ENCODE assay signal across 8 cellular contexts in the genomic region with DNA sequence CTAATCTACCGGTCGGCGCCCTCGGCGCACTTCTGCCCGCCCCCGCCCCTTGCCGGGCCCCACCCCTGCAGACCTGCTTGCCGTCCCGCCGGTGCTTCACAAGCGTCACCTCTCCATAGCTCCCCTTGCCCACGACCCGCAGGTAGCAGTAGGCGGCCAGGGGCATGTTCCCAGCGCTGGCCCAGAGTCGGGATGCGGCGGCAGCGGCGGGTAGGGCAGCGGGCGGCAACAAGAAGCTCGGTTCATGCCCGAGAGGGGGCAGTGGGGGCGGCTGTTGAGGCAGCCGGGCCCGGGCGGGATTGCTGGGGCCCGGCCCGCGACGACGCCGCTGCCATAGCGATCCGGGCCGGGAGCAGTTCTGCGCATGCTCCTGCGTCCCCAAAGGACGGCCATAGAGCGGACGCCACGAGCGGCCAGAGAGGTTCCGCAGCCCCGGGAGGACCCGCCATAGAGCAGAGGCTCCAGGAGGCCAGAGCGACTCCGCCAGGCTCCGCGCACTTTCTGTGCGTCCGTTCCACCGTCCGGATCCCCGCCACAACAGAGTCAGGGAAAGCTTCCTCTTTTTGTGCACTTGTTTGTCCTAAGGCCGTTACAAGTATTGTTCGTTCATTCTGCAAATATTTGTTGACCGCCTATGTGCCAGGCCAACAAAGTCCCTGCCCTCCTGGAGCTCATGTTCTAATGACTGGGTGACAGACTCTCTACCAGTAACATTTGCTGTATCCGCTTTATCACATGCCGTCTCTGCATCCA. TPM values are rescaled to one million over a fixed set of nuclear protein-coding genes. Genes with fewer than 3 reads are reported as not detected.
DNase-seq lines count a peak whose midpoint lies in the region; ATAC-seq, FAIRE-seq and TF ChIP-seq lines count a peak whose summit lies in the region.

TSS of gene NEK4 (minus strand) at position 360 of the 753 bp plus-strand sequence. CDS start at position 166, 194 bp downstream.

- FAIRE-seq in GM12892 (lab: Jason Lieb, UNC): peak; percentile 93

- TF ChIP-seq EP300 in transverse colon (IDR thresholded peaks at IDR 0.05; ENCODE audit: low read depth): no peak

- 0 to 1% (median 0%) methylated on average over 18 to 62 of the region's 62 CpGs for WGBS in heart left ventricle, 4 donors
- WGBS in transverse colon (ENCODE audit: low coverage in 1 of 2), 2 donors: 0 to 1% methylated on average over 1 to 52 of the region's 62 CpGs

- TF ChIP-seq CTCF in heart left ventricle (IDR thresholded peaks at IDR 0.05): peak in 1 of 12 donors; percentile 14
- peak in 1 of 5 experiments; percentile 2 for TF ChIP-seq CTCF in transverse colon (IDR thresholded peaks at IDR 0.05)

- TF ChIP-seq POLR2A in GM12892 (IDR thresholded peaks at IDR 0.05; ENCODE audit: low read depth, low read length): peak; percentile 97
- TF ChIP-seq POLR2A in heart left ventricle (IDR thresholded peaks at IDR 0.05): peak in 1 of 2 donors; percentile 78
- TF ChIP-seq POLR2A in transverse colon (IDR thresholded peaks at IDR 0.05): peak; percentile 81

- H3K4me1 ChIP-seq in adipocyte (ENCODE audit: control insufficient read depth, insufficient read depth, low read length): peaks cover 14% of the 10 kb centered on the region
- peaks cover 0 to 29% (median 12%) of the 10 kb centered on the region in 12 donors for H3K4me1 ChIP-seq in heart left ventricle
- H3K4me1 ChIP-seq in transverse colon: peaks cover 7 to 19% (median 13%) of the 10 kb centered on the region in 4 donors

- H3K9ac ChIP-seq in adipocyte (ENCODE audit: low read length): peak within 1 kb of the TSS; percentile 91

- ATAC-seq in HG02840 (IDR thresholded peaks at IDR 0.05; ENCODE audit: low FRiP score, unreplicated experiment) (peak; percentile 94), heart left ventricle (peak; percentile 99 to 100 (median 100))

- intact Hi-C loops in heart left ventricle (cut with DNase I) (loop anchor here in 5 of 10 donors (5.0 to 10.0 kb wide), 6 partner anchors 62 to 304 kb away; partner anchors contain the start of genes ITIH4 (in 1 of the 5), MUSTN1 (in 1 of the 5) and STIMATE (in 1 of the 5)), transverse colon (cut with DNase I; ENCODE audit: low total_unique reads) (no loop called here)

- H3K27ac ChIP-seq in heart left ventricle (peak within 1 kb of the TSS; percentile 35 to 92 (median 80)), transverse colon (peak within 1 kb of the TSS; percentile 80 to 83 (median 81))

- DNase-seq in GM12892 (ENCODE audit: insufficient read length) (peak; percentile 91), NCI-H1436 treated with DMSO at 0.1 percent for 48 hours (lab: John Stamatoyannopoulos, UW) (peak; percentile 13), T follicular helper cell (ENCODE audit: low read depth) (peak; percentile 43), adipocyte (ENCODE audit: low read depth) (peak; percentile 97), heart left ventricle (peak; percentile 93 to 98 (median 96)), pons (ENCODE audit: low spot score) (peak; percentile 91), transverse colon (peak; percentile 95)

- in situ Hi-C loops in transverse colon (cut with MboI; ENCODE audit: low pct_ligation_motif_present in 1 of 4, low pct_unique_long_range_greater_than_20kb in 1 of 4, low sequenced_read_pairs in 3 of 4): no loop called here

- H3K27me3 ChIP-seq in adipocyte (replicated peaks; ENCODE audit: control insufficient read depth, insufficient read depth, low read length) (no peaks in the 10 kb centered on the region), heart left ventricle (no peaks in the 10 kb centered on the region), transverse colon (no peaks in the 10 kb centered on the region)

- peak within 1 kb of the TSS; percentile 96 for H3K4me3 ChIP-seq in adipocyte (ENCODE audit: low read length)
- H3K4me3 ChIP-seq in heart left ventricle: peak within 1 kb of the TSS; percentile 69 to 96 (median 88)
- peak within 1 kb of the TSS; percentile 56 to 93 (median 90) for H3K4me3 ChIP-seq in transverse colon

- H3K36me3 ChIP-seq in adipocyte (ENCODE audit: control insufficient read depth, insufficient read depth, low read length, severe bottlenecking) (peaks cover 6% of the 10 kb centered on the region), heart left ventricle (peaks cover 0 to 28% (median 16%) of the 10 kb centered on the region in 9 donors), transverse colon (peaks cover 0 to 11% (median 2%) of the 10 kb centered on the region in 4 donors)

- H3K9me3 ChIP-seq in adipocyte (ENCODE audit: control insufficient read depth, low read length): no peaks in the 10 kb centered on the region
- no peaks in the 10 kb centered on the region for H3K9me3 ChIP-seq in heart left ventricle
- no peaks in the 10 kb centered on the region for H3K9me3 ChIP-seq in transverse colon

RNA-seq across cellular contexts. Expression of gene NEK4, which starts in this region (rescaled TPM):
- polyA plus RNA-seq in GM12892 (2012; ENCODE audit: missing spikeins): 9.9 TPM
- total RNA-seq in heart left ventricle (10 to 100 TPM; 13.1 to 21.5 (median 15.2) TPM), transverse colon (10 to 100 TPM; 14.6 to 35.0 (median 22.1) TPM)
- polyA plus RNA-seq in heart left ventricle: 10 to 100 TPM in 1 of 2 donors, 1 to 10 TPM in 1; 2.7 to 11.0 TPM

Comparison
In these comparisons a context has a peak if more than half of its experiments do, and no peak if none do; other contexts are left out.
1. Peak in every context shown above with its lines: DNase-seq, ATAC-seq, H3K4me3 ChIP-seq and H3K27ac ChIP-seq.
2. DNase-seq: peak in every context shown above with its lines; median percentile 97 in adipocyte; 96 in heart left ventricle; 95 in transverse colon; 91 in GM12892; 91 in pons; 43 in T follicular helper cell; 13 in NCI-H1436 treated with DMSO at 0.1 percent for 48 hours.